In the genomic region with DNA sequence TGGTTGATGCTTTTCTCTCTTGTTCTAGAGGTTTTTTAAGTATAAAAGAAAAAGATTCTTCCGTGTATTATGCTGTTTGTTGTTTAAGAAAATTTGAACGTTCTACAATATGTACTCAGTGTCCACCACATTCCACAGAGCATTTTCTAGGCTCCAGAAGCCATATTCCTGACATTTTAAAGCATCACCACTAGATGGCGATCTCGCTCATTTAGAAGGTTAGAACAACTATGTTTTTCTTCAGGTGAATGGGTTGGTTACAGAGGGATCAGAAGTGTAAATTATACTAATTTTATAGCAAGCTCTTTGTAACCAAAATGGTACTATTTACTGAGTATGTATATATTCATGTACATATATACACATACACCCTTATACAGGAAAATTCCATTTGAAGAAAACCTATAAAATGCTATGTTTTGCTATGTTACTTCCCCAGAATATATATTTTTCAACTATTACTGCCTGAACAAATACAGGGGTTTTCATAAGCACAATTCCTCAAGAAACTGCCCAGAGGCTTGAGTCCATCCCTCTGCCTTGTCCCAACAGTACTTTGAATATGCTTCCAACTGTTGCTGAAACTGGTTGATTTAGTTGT, we compare ENCODE assay signal across 7 cellular contexts.
DNase-seq lines count a peak whose midpoint lies in the region; ATAC-seq and TF ChIP-seq lines count a peak whose summit lies in the region.

No MANE protein-coding gene starts in this region.

- H3K27ac ChIP-seq in adrenal gland, result no peak overlapping the region

- H3K36me3 ChIP-seq in adrenal gland (replicated peaks in 1 of 2), result no peaks in the 10 kb centered on the region

- intact Hi-C loops in adrenal gland (cut with DNase I), result no loop called here

- TF ChIP-seq POLR2A in adrenal gland (IDR thresholded peaks at IDR 0.05), result no peak

- no peak overlapping the region for H3K4me3 ChIP-seq in adrenal gland

- no peaks in the 10 kb centered on the region for H3K4me1 ChIP-seq in adrenal gland (replicated peaks in 1 of 2)

- ATAC-seq in GM18909 (IDR thresholded peaks at IDR 0.05; ENCODE audit: poor library complexity, unreplicated experiment), result peak; percentile 87
- peak; percentile 85 for ATAC-seq in HG03103 (IDR thresholded peaks at IDR 0.05; ENCODE audit: low read depth, unreplicated experiment)

- peak; percentile 36 to 80 (median 57) for TF ChIP-seq CTCF in adrenal gland (IDR thresholded peaks at IDR 0.05)

- no peaks in the 10 kb centered on the region for H3K27me3 ChIP-seq in adrenal gland

- DNase-seq in DMS79 (lab: John Stamatoyannopoulos, UW) (peak; percentile 22), NCI-H2227 (lab: John Stamatoyannopoulos, UW; ENCODE audit: unreplicated experiment) (peak; percentile 67), adrenal gland (peak in 3 of 7 donors; percentile 11 to 22 (median 19)), iPS DF 19.7 (ENCODE audit: low read depth, low spot score) (peak; percentile 2)
- peak in 2 of 3 donors; percentile 5 to 31 for DNase-seq in stimulated activated CD4-positive, alpha-beta T cell treated with anti-CD3 and anti-CD28 coated beads, TNF-alpha, amount 100 ng/mL, for 48 hours (ENCODE audit: low read depth in 3 of 3)

- H3K9me3 ChIP-seq in adrenal gland (replicated peaks in 1 of 3), result no peaks in the 10 kb centered on the region

- 2 to 4% (median 2%) methylated on average over 4 of the region's 4 CpGs for WGBS in adrenal gland, 4 donors
